ENCODE assay signal across 16 cellular contexts in genomic region chrX:252421-253291, GRCh38. TPM values are rescaled to one million over a fixed set of nuclear protein-coding genes. Genes with fewer than 3 reads are reported as not detected.
DNase-seq lines count a peak whose midpoint lies in the region; ATAC-seq, FAIRE-seq and TF ChIP-seq lines count a peak whose summit lies in the region.
"Had no signal": no experiment of that assay in that cellular context is flagged by ENCODE, and none has a peak within 500 bp of the region (broad histone marks: within the 10 kb centered on the region; RNA-seq: fewer than 3 reads in every experiment).

No MANE protein-coding gene starts in this region.

- no peak overlapping the region for H3K4me3 ChIP-seq in CD4-positive, alpha-beta memory T cell (ENCODE audit: low read length in 2 of 2)
- H3K4me3 ChIP-seq in bronchial epithelial cell (ENCODE audit: low read depth, low read length) = no peak overlapping the region
- H3K4me3 ChIP-seq: breast epithelium, pancreas had no signal

- no peak for TF ChIP-seq CTCF in bronchial epithelial cell (IDR thresholded peaks at IDR 0.05; ENCODE audit: insufficient read depth, low read length, severe bottlenecking)

- intact Hi-C loops in CD4-positive, alpha-beta memory T cell (cut with micrococcal nuclease) = no loop called here

- no peak for DNase-seq in CD4-positive, alpha-beta memory T cell
- no peak for DNase-seq in HTR-8/SVneo (ENCODE audit: insufficient read length, low spot score)
- DNase-seq in bronchial epithelial cell (ENCODE audit: low read depth) = no peak
- DNase-seq in naive thymus-derived CD8-positive, alpha-beta T cell = no peak
- no peak for DNase-seq in cerebellar cortex (ENCODE audit: low spot score)
- DNase-seq in NOMO-1 treated with dmso at 0.1 percent for 144 hours (lab: John Stamatoyannopoulos, UW; ENCODE audit: unreplicated experiment) = no peak
- DNase-seq: activated CD4-positive, CD25-positive, alpha-beta regulatory T cell; left colon; NCI-H1694 treated with DMSO at 0.1 percent for 48 hours; NCI-H2227 treated with DMSO at 0.1 percent for 48 hours; stimulated activated naive CD8-positive, alpha-beta T cell treated with anti-CD3 and anti-CD28 coated beads, Interleukin-15, amount 100 ng/mL, for 72 hours had no signal

- no peaks in the 10 kb centered on the region for H3K36me3 ChIP-seq in CD4-positive, alpha-beta memory T cell (ENCODE audit: insufficient read depth, low read length)
- no peaks in the 10 kb centered on the region for H3K36me3 ChIP-seq in bronchial epithelial cell (ENCODE audit: control insufficient read depth, insufficient read depth, low read length)
- H3K36me3 ChIP-seq: breast epithelium, pancreas had no signal

- H3K4me3 Mint-ChIP-seq in CD4-positive, alpha-beta memory T cell = peak overlapping the region in 5 of 8 donors; percentile 6 to 45 (median 25)
- peak overlapping the region in 4 of 10 donors; percentile 3 to 39 (median 11) for H3K4me3 Mint-ChIP-seq in naive thymus-derived CD8-positive, alpha-beta T cell
- H3K4me3 Mint-ChIP-seq: stimulated activated naive CD8-positive, alpha-beta T cell treated with anti-CD3 and anti-CD28 coated beads, Interleukin-15, amount 100 ng/mL, for 72 hours had no signal

- ATAC-seq in naive thymus-derived CD8-positive, alpha-beta T cell = no peak
- no peak for ATAC-seq in HG03025 (IDR thresholded peaks at IDR 0.05; ENCODE audit: low FRiP score, unreplicated experiment)
- ATAC-seq: left colon, pancreas, sciatic nerve had no signal

- peak overlapping the region in 6 of 7 donors; percentile 29 to 82 (median 70) for H3K27ac Mint-ChIP-seq in CD4-positive, alpha-beta memory T cell
- peak overlapping the region; percentile 16 to 98 (median 65) for H3K27ac Mint-ChIP-seq in naive thymus-derived CD8-positive, alpha-beta T cell
- H3K27ac Mint-ChIP-seq: stimulated activated naive CD8-positive, alpha-beta T cell treated with anti-CD3 and anti-CD28 coated beads, Interleukin-15, amount 100 ng/mL, for 72 hours had no signal

- no peak overlapping the region for H3K27ac ChIP-seq in CD4-positive, alpha-beta memory T cell (ENCODE audit: low read depth, low read length)
- H3K27ac ChIP-seq: breast epithelium, HL-60, pancreas had no signal

- FAIRE-seq in HTR-8/SVneo (lab: Jason Lieb, UNC) (peak; percentile 57), bronchial epithelial cell (lab: Jason Lieb, UNC) (peak; percentile 91)
- FAIRE-seq: pancreas had no signal

- CTCF ChIA-PET in CD4-positive, alpha-beta memory T cell (lab: Charles Lee; ENCODE audit: partially characterized antibody) = no interaction called here

- H3K9me3 Mint-ChIP-seq in CD4-positive, alpha-beta memory T cell = peaks cover 0 to 4% (median 0%) of the 10 kb centered on the region in 8 donors
- H3K9me3 Mint-ChIP-seq in naive thymus-derived CD8-positive, alpha-beta T cell = peaks cover 0 to 16% (median 10%) of the 10 kb centered on the region in 9 donors

- H3K9me3 ChIP-seq in CD4-positive, alpha-beta memory T cell (ENCODE audit: control insufficient read depth in 1 of 2, low read length in 2 of 2) = no peaks in the 10 kb centered on the region
- H3K9me3 ChIP-seq: breast epithelium, pancreas had no signal

- POLR2A ChIA-PET in CD4-positive, alpha-beta memory T cell (lab: Charles Lee; ENCODE audit: partially characterized antibody) = no interaction called here
- POLR2A ChIA-PET in naive thymus-derived CD8-positive, alpha-beta T cell (lab: Charles Lee) = no interaction called here

- no peaks in the 10 kb centered on the region for H3K36me3 Mint-ChIP-seq in CD4-positive, alpha-beta memory T cell
- peaks cover 0 to 2% (median 0%) of the 10 kb centered on the region in 3 donors for H3K36me3 Mint-ChIP-seq in naive thymus-derived CD8-positive, alpha-beta T cell

- peaks cover 16 to 22% (median 20%) of the 10 kb centered on the region in 4 donors for H3K4me1 Mint-ChIP-seq in CD4-positive, alpha-beta memory T cell
- H3K4me1 Mint-ChIP-seq in naive thymus-derived CD8-positive, alpha-beta T cell = peaks cover 11 to 34% (median 24%) of the 10 kb centered on the region in 4 donors

- peaks cover 8% of the 10 kb centered on the region for H3K4me1 ChIP-seq in CD4-positive, alpha-beta memory T cell (ENCODE audit: insufficient read depth, low read length)
- H3K4me1 ChIP-seq: breast epithelium, pancreas had no signal

- no peaks in the 10 kb centered on the region for H3K27me3 ChIP-seq in CD4-positive, alpha-beta memory T cell (ENCODE audit: insufficient read depth, low read length)
- H3K27me3 ChIP-seq in bronchial epithelial cell (ENCODE audit: control insufficient read depth, insufficient read depth, low read length) = no peaks in the 10 kb centered on the region
- H3K27me3 ChIP-seq: pancreas had no signal

- H3K27me3 Mint-ChIP-seq in CD4-positive, alpha-beta memory T cell = no peaks in the 10 kb centered on the region
- no peaks in the 10 kb centered on the region for H3K27me3 Mint-ChIP-seq in naive thymus-derived CD8-positive, alpha-beta T cell
- H3K27me3 Mint-ChIP-seq: stimulated activated naive CD8-positive, alpha-beta T cell treated with anti-CD3 and anti-CD28 coated beads, Interleukin-15, amount 100 ng/mL, for 72 hours had no signal

RNA-seq across cellular contexts. Expression of gene PLCXD1, which starts 28.5 kb away (rescaled TPM):
- 10 to 100 TPM; 28.3 to 28.7 TPM for total RNA-seq in CD4-positive, alpha-beta memory T cell
- polyA plus RNA-seq in CD4-positive, alpha-beta memory T cell = 1 to 10 TPM; 3.1 to 8.4 TPM
- total RNA-seq in bronchial epithelial cell = 3.9 and 9.3 TPM in 2 replicates
- total RNA-seq in naive thymus-derived CD8-positive, alpha-beta T cell = 10 to 100 TPM; 18.7 to 19.2 TPM
- polyA plus RNA-seq in naive thymus-derived CD8-positive, alpha-beta T cell = 1 to 10 TPM; 2.7 to 9.2 (median 4.2) TPM
